ENCODE assay signal across 9 cellular contexts in the genomic region with DNA sequence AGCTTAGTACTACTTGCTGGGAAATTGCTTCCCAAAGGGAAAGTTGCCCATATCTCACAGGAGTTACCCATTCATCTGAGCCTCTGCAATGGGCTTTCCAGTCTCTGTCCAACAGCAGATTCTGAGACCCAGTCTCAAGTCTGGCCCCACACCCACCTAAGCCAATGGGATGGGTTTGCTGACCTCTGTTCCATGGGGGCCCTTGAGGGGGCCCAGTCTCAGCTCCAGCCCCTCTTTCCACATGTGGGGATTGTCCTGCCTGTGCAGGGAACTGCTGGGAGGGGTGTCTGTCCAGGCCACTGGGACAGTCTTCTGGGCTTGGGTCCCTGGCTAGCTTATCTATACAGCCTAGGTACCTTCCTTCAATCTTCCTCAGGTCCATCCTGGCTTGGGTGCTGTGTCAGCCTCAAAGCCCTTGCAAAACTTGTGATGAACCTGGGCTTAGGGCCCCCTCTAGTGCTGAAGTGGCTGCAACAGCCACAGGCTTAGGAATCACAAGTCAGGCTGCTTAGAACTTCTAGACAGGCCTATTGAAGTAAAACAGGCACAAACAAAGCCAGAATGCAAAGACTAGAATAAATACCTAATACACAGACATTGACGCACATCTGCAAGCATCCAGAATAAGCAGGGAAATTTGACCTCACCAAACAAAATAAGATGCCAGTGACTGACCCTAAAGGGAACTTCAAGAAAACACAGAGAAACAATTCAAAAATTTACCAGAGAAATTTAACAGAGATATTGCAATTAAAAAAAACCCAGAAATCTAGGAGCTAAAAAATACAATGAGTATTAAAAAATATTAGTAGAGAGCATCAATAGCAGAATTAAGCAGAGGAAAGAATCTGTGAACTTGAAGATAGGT. TPM values are rescaled to one million over a fixed set of nuclear protein-coding genes. Genes with fewer than 3 reads are reported as not detected.
DNase-seq lines count a peak whose midpoint lies in the region; FAIRE-seq and TF ChIP-seq lines count a peak whose summit lies in the region.
"Had no signal": no experiment of that assay in that cellular context is flagged by ENCODE, and none has a peak within 500 bp of the region (broad histone marks: within the 10 kb centered on the region; RNA-seq: fewer than 3 reads in every experiment).

No MANE protein-coding gene starts in this region.

- H4K20me1 ChIP-seq in astrocyte (ENCODE audit: insufficient read depth, low read length) = no peaks in the 10 kb centered on the region
- H4K20me1 ChIP-seq: BLaER1 treated with 17β-estradiol and CSF1 and Interleukin-3, amounts not matched to agents 10 nM and 100 nM had no signal

- WGBS in iPS DF 6.9 (ENCODE audit: insufficient coverage, insufficient read length) = no CpG with 5 or more reads among the region's 1 CpG

- no peak overlapping the region for H2AFZ ChIP-seq in astrocyte (ENCODE audit: low read depth, low read length)

- H3K27me3 Mint-ChIP-seq in astrocyte (ENCODE audit: low read depth, unreplicated experiment) = no peaks in the 10 kb centered on the region

- no peak overlapping the region for H3K4me3 Mint-ChIP-seq in astrocyte (ENCODE audit: unreplicated experiment)

- H3K4me3 ChIP-seq in HFF-Myc (replicated peaks; ENCODE audit: low read depth, low read length) (no peak overlapping the region), astrocyte (ENCODE audit: insufficient read depth, low read depth, low read length) (no peak overlapping the region), iPS DF 6.9 (ENCODE audit: low read length) (no peak overlapping the region)
- H3K4me3 ChIP-seq: BLaER1 treated with 17β-estradiol and CSF1 and Interleukin-3, amounts not matched to agents 10 nM and 100 nM had no signal

- H3K9me3 ChIP-seq in astrocyte (ENCODE audit: insufficient read depth, low read depth, low read length) (no peaks in the 10 kb centered on the region), iPS DF 6.9 (ENCODE audit: control insufficient read depth, insufficient read depth, low read length) (no peaks in the 10 kb centered on the region)

- no peaks in the 10 kb centered on the region for H3K79me2 ChIP-seq in astrocyte (ENCODE audit: insufficient read depth, low read length)

- H3K27me3 ChIP-seq in astrocyte (ENCODE audit: insufficient read depth, low read length) (no peaks in the 10 kb centered on the region), iPS DF 6.9 (ENCODE audit: control insufficient read depth, insufficient read depth, low read length) (no peaks in the 10 kb centered on the region)
- H3K27me3 ChIP-seq: BLaER1 treated with 17β-estradiol and CSF1 and Interleukin-3, amounts not matched to agents 10 nM and 100 nM had no signal

- peaks cover 4% of the 10 kb centered on the region for H3K9me3 Mint-ChIP-seq in astrocyte (ENCODE audit: unreplicated experiment)

- no peaks in the 10 kb centered on the region for H3K4me1 Mint-ChIP-seq in astrocyte (ENCODE audit: low read depth, unreplicated experiment)

- no peaks in the 10 kb centered on the region for H3K36me3 Mint-ChIP-seq in astrocyte (ENCODE audit: low read depth, unreplicated experiment)

- H3K4me1 ChIP-seq in astrocyte (ENCODE audit: insufficient read depth, low read length) = no peaks in the 10 kb centered on the region
- no peaks in the 10 kb centered on the region for H3K4me1 ChIP-seq in iPS DF 6.9 (ENCODE audit: control insufficient read depth, insufficient read depth, low read length)

- H3K36me3 ChIP-seq in astrocyte (ENCODE audit: insufficient read depth, low read length) (no peaks in the 10 kb centered on the region), iPS DF 6.9 (ENCODE audit: control insufficient read depth, insufficient read depth, low read length) (no peaks in the 10 kb centered on the region)
- H3K36me3 ChIP-seq: BLaER1 treated with 17β-estradiol and CSF1 and Interleukin-3, amounts not matched to agents 10 nM and 100 nM had no signal

- TF ChIP-seq CTCF in HFF-Myc (IDR thresholded peaks at IDR 0.05; ENCODE audit: low read depth, low read length, missing control alignments) = peak; percentile 84
- TF ChIP-seq CTCF in astrocyte (IDR thresholded peaks at IDR 0.05; ENCODE audit: insufficient read depth, low read depth, low read length) = peak; percentile 77

- H3K27ac ChIP-seq in astrocyte (ENCODE audit: low read depth, low read length) (no peak overlapping the region), iPS DF 6.9 (ENCODE audit: low read length) (no peak overlapping the region)
- H3K27ac ChIP-seq: BLaER1 treated with 17β-estradiol and CSF1 and Interleukin-3, amounts not matched to agents 10 nM and 100 nM had no signal

- no peak overlapping the region for H3K9ac ChIP-seq in astrocyte (ENCODE audit: low read length)
- H3K9ac ChIP-seq: BLaER1 treated with 17β-estradiol and CSF1 and Interleukin-3, amounts not matched to agents 10 nM and 100 nM had no signal

- H3K4me2 ChIP-seq in astrocyte (ENCODE audit: low read length) = no peak overlapping the region
- H3K4me2 ChIP-seq: BLaER1 treated with 17β-estradiol and CSF1 and Interleukin-3, amounts not matched to agents 10 nM and 100 nM had no signal

- FAIRE-seq in astrocyte (lab: Jason Lieb, UNC) = no peak

- no peak overlapping the region for H3K27ac Mint-ChIP-seq in astrocyte (ENCODE audit: unreplicated experiment)

- peak; percentile 65 for DNase-seq in NCI-H1436 (lab: John Stamatoyannopoulos, UW)
- no peak for DNase-seq in NCI-H1436 treated with DMSO at 0.1 percent for 48 hours (lab: John Stamatoyannopoulos, UW)
- DNase-seq in HFF-Myc (ENCODE audit: extremely low read depth, low read depth) = no peak
- DNase-seq in MV-4-11 (lab: John Stamatoyannopoulos, UW) = peak; percentile 49
- DNase-seq in T-helper 1 cell = peak; percentile 18 to 61 (median 33)
- peak; percentile 49 for DNase-seq in astrocyte (ENCODE audit: low read depth)
- peak; percentile 64 for DNase-seq in iPS DF 6.9 (ENCODE audit: low read depth, low spot score)
- DNase-seq in stimulated activated CD4-positive, alpha-beta T cell treated with anti-CD3 and anti-CD28 coated beads, Interleukin-15, amount 100 ng/mL, for 48 hours (ENCODE audit: low read depth in 2 of 2) = peak; percentile 28 to 31

RNA-seq across cellular contexts. Expression of a gene that starts 11.7 kb away (rescaled TPM):
- total RNA-seq in astrocyte = 37.3 and 38.1 TPM in 2 replicates

RNA-seq across cellular contexts. Expression of a gene that starts 33.1 kb away (rescaled TPM):
- total RNA-seq in astrocyte = not detected in 2 replicates

Comparison
In these comparisons a context has a peak if more than half of its experiments do, and no peak if none do; other contexts are left out.
1. DNase-seq: peak in NCI-H1436 (single experiment), MV-4-11 (single experiment), T-helper 1 cell (5 of 5), astrocyte (single experiment), iPS DF 6.9 (single experiment) and stimulated activated CD4-positive, alpha-beta T cell treated with anti-CD3 and anti-CD28 coated beads, Interleukin-15, amount 100 ng/mL, for 48 hours (2 of 2); none in NCI-H1436 treated with DMSO at 0.1 percent for 48 hours (single experiment) and HFF-Myc (single experiment).